ENCODE assay signal across 18 cellular contexts in the genomic region with DNA sequence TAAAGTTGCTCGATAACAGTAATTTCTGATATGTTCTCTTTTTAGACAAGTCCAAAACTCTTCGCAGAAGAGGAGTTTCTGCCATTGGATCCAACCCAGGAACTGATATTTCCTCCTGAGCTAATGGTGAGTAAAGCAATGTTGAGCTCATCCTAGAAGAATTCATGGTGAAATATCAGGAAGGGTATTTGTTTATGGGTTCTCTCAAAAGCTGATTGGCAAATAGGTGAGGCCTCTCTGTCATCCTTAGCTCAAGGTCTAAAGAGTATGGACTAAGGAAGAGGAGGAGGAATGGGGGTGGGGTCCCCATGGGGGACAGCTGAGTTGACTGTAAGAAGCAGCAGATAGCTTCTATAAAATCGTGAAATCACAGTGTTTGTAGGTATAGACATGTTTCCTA. TPM values are rescaled to one million over a fixed set of nuclear protein-coding genes. Genes with fewer than 3 reads are reported as not detected.
DNase-seq lines count a peak whose midpoint lies in the region; ATAC-seq, FAIRE-seq and TF ChIP-seq lines count a peak whose summit lies in the region.
"Had no signal": no experiment of that assay in that cellular context is flagged by ENCODE, and none has a peak within 500 bp of the region (broad histone marks: within the 10 kb centered on the region; RNA-seq: fewer than 3 reads in every experiment).

No MANE protein-coding gene starts in this region.

- H4K20me1 ChIP-seq in endothelial cell of umbilical vein (replicated peaks; ENCODE audit: control insufficient read depth, extremely low read depth, insufficient read depth, low read length), result no peaks in the 10 kb centered on the region

- no TSS peak for BruUV-seq in endothelial cell of umbilical vein (replicated peaks; lab: Mats Ljungman, UMichigan)

- 83% methylated on average over 2 of the region's 3 CpGs for WGBS in mesenchymal stem cell

- no peak overlapping the region for H3K14ac ChIP-seq in mesenchymal stem cell (ENCODE audit: low read length in 2 of 2)

- no peaks in the 10 kb centered on the region for H3K9me1 ChIP-seq in endothelial cell of umbilical vein (replicated peaks; ENCODE audit: control insufficient read depth, extremely low read depth, insufficient read depth, low read length)

- H4K91ac ChIP-seq in mesenchymal stem cell (ENCODE audit: low read length), result no peak overlapping the region

- H3K4me1 ChIP-seq in endothelial cell of umbilical vein (ENCODE audit: control insufficient read depth, extremely low read depth, insufficient read depth, low read length), result no peaks in the 10 kb centered on the region
- H3K4me1 ChIP-seq in mesenchymal stem cell (ENCODE audit: control insufficient read depth, insufficient read depth, low read depth, low read length), result peaks cover 4% of the 10 kb centered on the region

- TF ChIP-seq CTCF in endothelial cell of umbilical vein (IDR thresholded peaks at IDR 0.05; ENCODE audit: extremely low read depth in 1 of 2, insufficient read depth in 1 of 2, low read depth in 1 of 2, low read length in 2 of 2), result no peak

- H2AK5ac ChIP-seq in mesenchymal stem cell (ENCODE audit: low read length, severe bottlenecking), result no peak overlapping the region

- H2BK12ac ChIP-seq in mesenchymal stem cell (ENCODE audit: low read length in 2 of 2), result no peak overlapping the region

- no peak overlapping the region for H3K4ac ChIP-seq in mesenchymal stem cell (ENCODE audit: low read depth in 1 of 2, low read length in 2 of 2)

- FAIRE-seq in endothelial cell of umbilical vein (lab: Jason Lieb, UNC), result no peak
- FAIRE-seq: frontal cortex, islet of Langerhans had no signal

- no peak overlapping the region for H2BK5ac ChIP-seq in mesenchymal stem cell (ENCODE audit: low read depth, low read length, poor library complexity, severe bottlenecking)

- H2AFZ ChIP-seq in endothelial cell of umbilical vein (ENCODE audit: low read depth, low read length), result no peak overlapping the region
- H2AFZ ChIP-seq in mesenchymal stem cell (ENCODE audit: low read depth, low read length), result no peak overlapping the region

- no peak overlapping the region for H3K18ac ChIP-seq in mesenchymal stem cell (ENCODE audit: low read depth in 1 of 2, low read length in 2 of 2)

- CTCF ChIA-PET in endothelial cell of umbilical vein (lab: Charles Lee), result interaction anchor here (1.0 to 2.0 kb wide), 5 partner anchors 13 to 630 kb away, joined by 4 to 5 read pairs (median 4); a partner anchor contains a TSS

- dilution Hi-C loops in endothelial cell of umbilical vein (cut with MboI; ENCODE audit: extremely low pct_ligation_motif_present, low sequenced_read_pairs), result no loop called here

- no peak overlapping the region for H3K4me2 ChIP-seq in endothelial cell of umbilical vein (ENCODE audit: insufficient read depth, low read length)
- H3K4me2 ChIP-seq in mesenchymal stem cell (ENCODE audit: low read length, poor library complexity, severe bottlenecking), result peak overlapping the region; percentile 32

- intact Hi-C loops in endothelial cell of umbilical vein (cut with micrococcal nuclease), result no loop called here

- no peak overlapping the region for H3K27ac ChIP-seq in endothelial cell of umbilical vein (ENCODE audit: insufficient read depth, low read depth, low read length)
- H3K27ac ChIP-seq in mesenchymal stem cell (ENCODE audit: low read length, poor library complexity, severe bottlenecking), result peak overlapping the region; percentile 40
- H3K27ac ChIP-seq: SK-N-MC had no signal

- H3K36me3 ChIP-seq in endothelial cell of umbilical vein (ENCODE audit: control insufficient read depth in 2 of 2, extremely low read depth in 1 of 2, insufficient read depth in 2 of 2, low read length in 2 of 2) (no peaks in the 10 kb centered on the region), mesenchymal stem cell (ENCODE audit: control insufficient read depth in 1 of 2, insufficient read depth in 2 of 2, low read depth in 1 of 2, low read length in 2 of 2) (peaks cover 0 to 61% of the 10 kb centered on the region in 2 experiments)

- no peak for TF ChIP-seq POLR2A in endothelial cell of umbilical vein (IDR thresholded peaks at IDR 0.05; ENCODE audit: low read depth, low read length)

- H4K8ac ChIP-seq in mesenchymal stem cell (ENCODE audit: low read length), result no peak overlapping the region

- H3K9ac ChIP-seq in endothelial cell of umbilical vein (replicated peaks; ENCODE audit: extremely low read depth, insufficient read depth, low read length) (no peak overlapping the region), mesenchymal stem cell (ENCODE audit: low read length) (peak overlapping the region; percentile 58)

- H2BK120ac ChIP-seq in mesenchymal stem cell (ENCODE audit: low read depth, low read length), result no peak overlapping the region

- H3K9me3 ChIP-seq in endothelial cell of umbilical vein (replicated peaks; ENCODE audit: control insufficient read depth, insufficient read depth, low read length) (no peaks in the 10 kb centered on the region), mesenchymal stem cell (ENCODE audit: control insufficient read depth, low read length) (no peaks in the 10 kb centered on the region)

- no peaks in the 10 kb centered on the region for H3K79me1 ChIP-seq in mesenchymal stem cell (replicated peaks; ENCODE audit: low read length, poor library complexity, severe bottlenecking)

- H3K27me3 ChIP-seq in endothelial cell of umbilical vein (ENCODE audit: control insufficient read depth in 2 of 2, insufficient read depth in 2 of 2, low read length in 2 of 2) (peaks cover 0 to 3% of the 10 kb centered on the region in 2 experiments), mesenchymal stem cell (ENCODE audit: control insufficient read depth in 1 of 2, insufficient read depth in 1 of 2, low read length in 2 of 2) (no peaks in the 10 kb centered on the region)

- ATAC-seq in GM18867 (IDR thresholded peaks at IDR 0.05; ENCODE audit: unreplicated experiment) (no peak), GM18519 (IDR thresholded peaks at IDR 0.05; ENCODE audit: low FRiP score, unreplicated experiment) (no peak), left lobe of liver (no peak)

- no peak overlapping the region for H2BK15ac ChIP-seq in mesenchymal stem cell (ENCODE audit: low read depth, poor library complexity, severe bottlenecking)

- DNase-seq in ELR (ENCODE audit: low read depth) (peak; percentile 93), RKO (ENCODE audit: low spot score) (peak; percentile 86), endothelial cell of umbilical vein (ENCODE audit: low read depth, low spot score) (no peak), mesenchymal stem cell (peak; percentile 56), left lobe of liver (ENCODE audit: low spot score) (no peak)
- DNase-seq in activated CD8-positive, alpha-beta memory T cell treated with anti-CD3 and anti-CD28 coated beads for 24 hours, result no peak
- DNase-seq: activated CD4-positive, alpha-beta T cell treated with anti-CD3 and anti-CD28 coated beads for 48 hours; CD4-positive, alpha-beta T cell; naive B cell; NCI-H774; retina had no signal

- no peaks in the 10 kb centered on the region for H3K79me2 ChIP-seq in endothelial cell of umbilical vein (ENCODE audit: control insufficient read depth, insufficient read depth, low read length)

- H3K23ac ChIP-seq in mesenchymal stem cell (ENCODE audit: low read length in 2 of 2), result no peak overlapping the region

- H3K4me3 ChIP-seq in endothelial cell of umbilical vein (replicated peaks in 1 of 3; ENCODE audit: insufficient read depth in 1 of 3, low read depth in 1 of 3, low read length in 3 of 3), result no peak overlapping the region
- H3K4me3 ChIP-seq in mesenchymal stem cell (ENCODE audit: insufficient read depth in 1 of 2, low read depth in 1 of 2, low read length in 2 of 2), result no peak overlapping the region
- H3K4me3 ChIP-seq: SK-N-MC had no signal

- POLR2A ChIA-PET in endothelial cell of umbilical vein (lab: Charles Lee), result no interaction called here

TF ChIP-seq in endothelial cell of umbilical vein, 7 proteins besides CTCF, POLR2A, EP300 and RAD21:
- TF ChIP-seq POLR2AphosphoS5 (IDR thresholded peaks at IDR 0.05; ENCODE audit: insufficient read depth, low read depth, low read length) (no peak), FOS (IDR thresholded peaks at IDR 0.05; ENCODE audit: borderline replicate concordance, insufficient read depth, low read length) (peak; percentile 52), EZH2 (IDR thresholded peaks at IDR 0.05; ENCODE audit: borderline replicate concordance, low read depth, low read length, severe bottlenecking) (no peak), JUN (IDR thresholded peaks at IDR 0.05; ENCODE audit: borderline replicate concordance, insufficient read depth, insufficient read length, low read depth) (no peak)

RNA-seq across cellular contexts. Expression of a gene that starts 18.2 kb away (rescaled TPM):
- total RNA-seq in endothelial cell of umbilical vein (0.23 and 0.46 TPM in 2 replicates), left lobe of liver (1,212 TPM)
- polyA plus RNA-seq in endothelial cell of umbilical vein, result 0.02 and 0.03 TPM in 2 replicates
- polyA plus RNA-seq in endothelial cell of umbilical vein (2011; cell fraction: cytosol; rRNA removed), result 0.06 and 0.13 TPM in 2 replicates
- 0.11 and 0.83 TPM in 2 replicates for polyA plus RNA-seq in endothelial cell of umbilical vein (2011; cell fraction: nucleus; rRNA removed)
- 0.15 and 0.35 TPM in 2 replicates for polyA plus RNA-seq in endothelial cell of umbilical vein (2012)
- not detected in 2 replicates for polyA minus RNA-seq in endothelial cell of umbilical vein
- 5.7 TPM for polyA minus RNA-seq in endothelial cell of umbilical vein (2011; cell fraction: cytosol; rRNA and poly(A)+ RNA removed)
- polyA minus RNA-seq in endothelial cell of umbilical vein (2011; cell fraction: nucleus; rRNA and poly(A)+ RNA removed), result 0.14 TPM in 1 of 2 replicates, not detected in the other
- polyA plus RNA-seq in mesenchymal stem cell (2013, experiment 1 of 2), result 1.1 TPM
- 0.99 TPM for polyA plus RNA-seq in mesenchymal stem cell (2013, experiment 2 of 2)
- total RNA-seq: activated T-helper 2 cell treated with anti-CD3 and anti-CD28 coated beads, Interferon-gamma antibody, Interleukin-2, Interleukin-4, amounts not matched to agents 10 μg/mL and 5 μg/mL and 100 μg/mL, durations not matched to agents 14 hours and 24 hours and 36 hours; CD4-positive, alpha-beta T cell had no signal
- polyA plus RNA-seq: IgD-negative memory B cell had no signal

Comparison
In these comparisons a context has a peak if more than half of its experiments do, and no peak if none do; other contexts are left out.
1. DNase-seq: peak in ELR (single experiment), RKO (single experiment) and mesenchymal stem cell (single experiment); none in endothelial cell of umbilical vein (single experiment), left lobe of liver (single experiment) and activated CD8-positive, alpha-beta memory T cell treated with anti-CD3 and anti-CD28 coated beads for 24 hours (single experiment).
2. RNA of a gene that starts 18.2 kb away (total RNA-seq): 1,212 TPM in left lobe of liver (single experiment); 0.23 to 0.46 TPM in endothelial cell of umbilical vein; every median in the first group is over 100 times any median in the second.